10 cellular contexts compared by ENCODE assay signal in the genomic region with DNA sequence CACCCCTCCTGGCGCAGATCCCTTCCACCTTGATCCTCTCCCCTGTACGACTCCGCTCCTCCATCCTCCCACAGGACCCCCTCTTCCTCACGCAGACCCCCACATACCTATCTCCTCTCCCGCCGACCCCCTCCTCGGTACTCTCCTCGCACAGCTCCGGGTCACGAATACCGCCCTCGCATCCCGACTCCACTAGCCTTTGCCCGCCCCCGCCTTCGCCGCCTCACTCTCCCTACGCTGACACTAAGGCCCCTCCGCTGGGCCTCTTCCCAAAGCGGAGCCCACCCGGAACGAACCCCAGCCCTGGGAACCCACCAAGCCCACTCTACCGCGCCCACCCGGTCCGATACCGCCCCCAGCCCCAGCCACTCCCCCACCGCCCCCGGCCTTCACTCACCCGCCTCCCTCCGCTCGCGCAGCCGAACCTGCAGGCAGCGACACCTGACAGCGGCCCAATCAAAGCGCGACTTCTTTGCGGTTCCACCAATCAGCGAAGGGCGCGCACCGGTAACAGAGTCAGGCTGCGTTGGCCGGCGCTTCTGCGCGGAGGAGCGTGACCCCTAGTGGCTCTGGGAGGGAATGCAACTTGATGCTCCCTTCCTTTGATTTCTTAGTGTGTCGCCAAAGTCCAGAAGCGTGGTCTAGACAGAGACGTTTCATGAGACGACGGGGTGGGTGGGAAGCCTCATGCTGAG. TPM values are rescaled to one million over a fixed set of nuclear protein-coding genes. Genes with fewer than 3 reads are reported as not detected.
A peak's percentile ranks its signal among the peaks of the same experiment; 100 is the strongest.
DNase-seq lines count a peak whose midpoint lies in the region; ATAC-seq, FAIRE-seq and TF ChIP-seq lines count a peak whose summit lies in the region.
"Not testable (repeated sequence)": the region's sequence is repeated elsewhere in the genome, so short reads cannot be mapped to it uniquely, and the experiment has no call there.
"Had no signal": no experiment of that assay in that cellular context is flagged by ENCODE, and none has a peak within 500 bp of the region (broad histone marks: within the 10 kb centered on the region; RNA-seq: fewer than 3 reads in every experiment).

No MANE protein-coding gene starts in this region.

- H3K9ac ChIP-seq in astrocyte (ENCODE audit: low read length): not testable (repeated sequence)

- H3K9me3 Mint-ChIP-seq in astrocyte (ENCODE audit: unreplicated experiment): not testable (repeated sequence)

- H3K4me3 ChIP-seq in astrocyte (ENCODE audit: insufficient read depth, low read depth, low read length); thoracic aorta: not testable (repeated sequence)

- H3K4me3 Mint-ChIP-seq in astrocyte (ENCODE audit: unreplicated experiment): not testable (repeated sequence)

- DNase-seq in HTR-8/SVneo (ENCODE audit: insufficient read length, low spot score); astrocyte (ENCODE audit: low read depth); left colon; thoracic aorta (ENCODE audit: low spot score): not testable (repeated sequence)

- H3K36me3 Mint-ChIP-seq in astrocyte (ENCODE audit: low read depth, unreplicated experiment): not testable (repeated sequence)

- H3K27me3 ChIP-seq in astrocyte (ENCODE audit: insufficient read depth, low read length); thoracic aorta (replicated peaks; ENCODE audit: insufficient read depth): not testable (repeated sequence)

- H3K27ac Mint-ChIP-seq in astrocyte (ENCODE audit: unreplicated experiment): not testable (repeated sequence)

- H4K20me1 ChIP-seq in astrocyte (ENCODE audit: insufficient read depth, low read length): not testable (repeated sequence)

- H3K79me2 ChIP-seq in astrocyte (ENCODE audit: insufficient read depth, low read length): not testable (repeated sequence)

- not testable (repeated sequence) for H3K9me3 ChIP-seq in astrocyte (ENCODE audit: insufficient read depth, low read depth, low read length); thoracic aorta

- not testable (repeated sequence) for TF ChIP-seq CTCF in astrocyte (IDR thresholded peaks at IDR 0.05; ENCODE audit: insufficient read depth, low read depth, low read length); thoracic aorta (IDR thresholded peaks at IDR 0.05)

- H3K4me1 Mint-ChIP-seq in astrocyte (ENCODE audit: low read depth, unreplicated experiment): not testable (repeated sequence)

- ATAC-seq in GM18520 (IDR thresholded peaks at IDR 0.05; ENCODE audit: unreplicated experiment) (peak; percentile 96), GM19467 (IDR thresholded peaks at IDR 0.05; ENCODE audit: unreplicated experiment) (peak; percentile 96), HG02610 (IDR thresholded peaks at IDR 0.05; ENCODE audit: unreplicated experiment) (peak; percentile 98), HG03097 (IDR thresholded peaks at IDR 0.05; ENCODE audit: low FRiP score, unreplicated experiment) (peak; percentile 85), left colon (peak; percentile 75), thoracic aorta (ENCODE audit: insufficient number of reproducible peaks, low FRiP score, low read depth) (peak; percentile 92)

- not testable (repeated sequence) for H3K27ac ChIP-seq in astrocyte (ENCODE audit: low read depth, low read length); thoracic aorta

- not testable (repeated sequence) for H2AFZ ChIP-seq in astrocyte (ENCODE audit: low read depth, low read length)

- FAIRE-seq in HTR-8/SVneo (lab: Jason Lieb, UNC): peak; percentile 95
- peak; percentile 96 for FAIRE-seq in astrocyte (lab: Jason Lieb, UNC)

- intact Hi-C loops in left colon (cut with DNase I, micrococcal nuclease): not testable (repeated sequence)

- H3K4me2 ChIP-seq in astrocyte (ENCODE audit: low read length): not testable (repeated sequence)

- not testable (repeated sequence) for H3K27me3 Mint-ChIP-seq in astrocyte (ENCODE audit: low read depth, unreplicated experiment)

- not testable (repeated sequence) for H3K4me1 ChIP-seq in astrocyte (ENCODE audit: insufficient read depth, low read length); thoracic aorta (ENCODE audit: control insufficient read depth in 1 of 2, low read depth in 2 of 2)

- not testable (repeated sequence) for H3K36me3 ChIP-seq in astrocyte (ENCODE audit: insufficient read depth, low read length); thoracic aorta

RNA-seq across cellular contexts. Expression of a gene that starts 3.9 kb away (rescaled TPM):
- total RNA-seq in astrocyte: 1.2 TPM in 2 replicates
- 100 to 1,000 TPM; 162 to 229 TPM for total RNA-seq in left colon
- total RNA-seq in thoracic aorta: not detected
- total RNA-seq: activated CD4-positive, alpha-beta memory T cell treated with anti-CD3 and anti-CD28 coated beads, Interleukin-2, amount 10 ng/mL, durations not matched to agents 7 days and 5 days; osteocyte had no signal

RNA-seq across cellular contexts. Expression of a gene that starts 41.1 kb away (rescaled TPM):
- 2.0 and 3.3 TPM in 2 replicates for total RNA-seq in astrocyte
- total RNA-seq in left colon: 10 to 100 TPM in 1 of 2 donors, 1 to 10 TPM in 1; 9.0 to 11.8 TPM
- total RNA-seq in thoracic aorta: 1 to 10 TPM; 3.0 to 5.2 TPM

RNA-seq across cellular contexts. Expression of a gene that starts 56.5 kb away (rescaled TPM):
- total RNA-seq in astrocyte: 777 and 911 TPM in 2 replicates
- 100 to 1,000 TPM; 329 to 412 TPM for total RNA-seq in left colon
- 100 to 1,000 TPM; 136 to 144 TPM for total RNA-seq in thoracic aorta

Comparison
In these comparisons a context has a peak if more than half of its experiments do, and no peak if none do; other contexts are left out.
1. RNA of a gene that starts 3.9 kb away (total RNA-seq): 162 to 229 TPM in left colon; 1.2 TPM in astrocyte and not detected in thoracic aorta; every median in the first group is over 10 times any median in the second.
2. Peak in every context shown above with its lines, with median percentiles within 50 percentile points of each other: ATAC-seq.